In genomic region chr19:10398819-10399218, GRCh38 we compare ENCODE assay signal across 28 cellular contexts. TPM values are rescaled to one million over a fixed set of nuclear protein-coding genes. Genes with fewer than 3 reads are reported as not detected.
DNase-seq lines count a peak whose midpoint lies in the region; ATAC-seq lines count a peak whose summit lies in the region.
"Had no signal": no experiment of that assay in that cellular context is flagged by ENCODE, and none has a peak within 500 bp of the region (broad histone marks: within the 10 kb centered on the region; RNA-seq: fewer than 3 reads in every experiment).

No MANE protein-coding gene starts in this region.

- H3K79me1 ChIP-seq in trophoblast cell (ENCODE audit: low read length) = peaks cover 4% of the 10 kb centered on the region

- no peak overlapping the region for H3K4me3 ChIP-seq in CD4-positive, alpha-beta memory T cell (ENCODE audit: low read length in 2 of 2)
- H3K4me3 ChIP-seq in trophoblast cell (ENCODE audit: low read depth, low read length) = no peak overlapping the region
- H3K4me3 ChIP-seq: dorsolateral prefrontal cortex, hepatocyte, sigmoid colon, SK-N-MC, upper lobe of left lung had no signal

- no peak overlapping the region for H2BK12ac ChIP-seq in trophoblast cell (ENCODE audit: low read length)

- peak overlapping the region; percentile 16 for H3K27ac Mint-ChIP-seq in activated naive CD8-positive, alpha-beta T cell treated with anti-CD3 and anti-CD28 coated beads, Interleukin-2, amount 10 ng/mL, durations not matched to agents 7 days and 5 days
- no peak overlapping the region for H3K27ac Mint-ChIP-seq in activated naive CD8-positive, alpha-beta T cell treated with anti-CD3 and anti-CD28 coated beads for 36 hours
- peak overlapping the region in 6 of 7 donors; percentile 38 to 86 (median 56) for H3K27ac Mint-ChIP-seq in CD4-positive, alpha-beta memory T cell
- peak overlapping the region; percentile 52 for H3K27ac Mint-ChIP-seq in activated T-helper 1 cell treated with anti-CD3 and anti-CD28 coated beads, Interleukin-12 subunit alpha, Interleukin-12 subunit beta, Interleukin-2, Interleukin-4 antibody, amounts not matched to agents 30 ng/mL and 10 ng/mL and 1 ng/mL, durations not matched to agents 14 hours and 24 hours and 36 hours
- H3K27ac Mint-ChIP-seq: activated T-helper 2 cell treated with anti-CD3 and anti-CD28 coated beads, Interferon-gamma antibody, Interleukin-2, Interleukin-4, amounts not matched to agents 10 μg/mL and 5 μg/mL and 100 μg/mL, durations not matched to agents 14 hours and 24 hours and 36 hours; B cell; H9 had no signal

- H4K12ac ChIP-seq in trophoblast cell (ENCODE audit: low read depth, low read length) = no peak overlapping the region

- no peaks in the 10 kb centered on the region for H3K9me3 ChIP-seq in CD4-positive, alpha-beta memory T cell (ENCODE audit: control insufficient read depth in 1 of 2, low read length in 2 of 2)
- H3K9me3 ChIP-seq in trophoblast cell (ENCODE audit: insufficient read depth, low read depth, low read length) = peaks cover 1% of the 10 kb centered on the region
- H3K9me3 ChIP-seq: sigmoid colon, upper lobe of left lung had no signal

- H3K23ac ChIP-seq in trophoblast cell (ENCODE audit: low read length) = no peak overlapping the region

- H3K9me3 Mint-ChIP-seq in activated naive CD8-positive, alpha-beta T cell treated with anti-CD3 and anti-CD28 coated beads, Interleukin-2, amount 10 ng/mL, durations not matched to agents 7 days and 5 days = no peaks in the 10 kb centered on the region
- H3K9me3 Mint-ChIP-seq in activated naive CD8-positive, alpha-beta T cell treated with anti-CD3 and anti-CD28 coated beads for 36 hours = no peaks in the 10 kb centered on the region
- peaks cover 0 to 2% (median 0%) of the 10 kb centered on the region in 8 donors for H3K9me3 Mint-ChIP-seq in CD4-positive, alpha-beta memory T cell
- no peaks in the 10 kb centered on the region for H3K9me3 Mint-ChIP-seq in activated T-helper 1 cell treated with anti-CD3 and anti-CD28 coated beads, Interleukin-12 subunit alpha, Interleukin-12 subunit beta, Interleukin-2, Interleukin-4 antibody, amounts not matched to agents 30 ng/mL and 10 ng/mL and 1 ng/mL, durations not matched to agents 14 hours and 24 hours and 36 hours
- H3K9me3 Mint-ChIP-seq: activated T-helper 2 cell treated with anti-CD3 and anti-CD28 coated beads, Interferon-gamma antibody, Interleukin-2, Interleukin-4, amounts not matched to agents 10 μg/mL and 5 μg/mL and 100 μg/mL, durations not matched to agents 14 hours and 24 hours and 36 hours; H9 had no signal

- H4K8ac ChIP-seq in trophoblast cell (ENCODE audit: low read depth, low read length) = no peak overlapping the region

- H3K36me3 Mint-ChIP-seq in activated naive CD8-positive, alpha-beta T cell treated with anti-CD3 and anti-CD28 coated beads, Interleukin-2, amount 10 ng/mL, durations not matched to agents 7 days and 5 days = peaks cover 11% of the 10 kb centered on the region
- H3K36me3 Mint-ChIP-seq in activated naive CD8-positive, alpha-beta T cell treated with anti-CD3 and anti-CD28 coated beads for 36 hours = peaks cover 22% of the 10 kb centered on the region
- H3K36me3 Mint-ChIP-seq in CD4-positive, alpha-beta memory T cell = peaks cover 12 to 42% of the 10 kb centered on the region in 2 donors
- H3K36me3 Mint-ChIP-seq in activated T-helper 1 cell treated with anti-CD3 and anti-CD28 coated beads, Interleukin-12 subunit alpha, Interleukin-12 subunit beta, Interleukin-2, Interleukin-4 antibody, amounts not matched to agents 30 ng/mL and 10 ng/mL and 1 ng/mL, durations not matched to agents 14 hours and 24 hours and 36 hours (ENCODE audit: low read depth) = peaks cover 43% of the 10 kb centered on the region

- H3K18ac ChIP-seq in trophoblast cell (ENCODE audit: low read length) = no peak overlapping the region

- no peak overlapping the region for H3K4me3 Mint-ChIP-seq in activated naive CD8-positive, alpha-beta T cell treated with anti-CD3 and anti-CD28 coated beads, Interleukin-2, amount 10 ng/mL, durations not matched to agents 7 days and 5 days
- no peak overlapping the region for H3K4me3 Mint-ChIP-seq in activated naive CD8-positive, alpha-beta T cell treated with anti-CD3 and anti-CD28 coated beads for 36 hours
- peak overlapping the region in 1 of 8 donors; percentile 31 for H3K4me3 Mint-ChIP-seq in CD4-positive, alpha-beta memory T cell
- no peak overlapping the region for H3K4me3 Mint-ChIP-seq in activated T-helper 1 cell treated with anti-CD3 and anti-CD28 coated beads, Interleukin-12 subunit alpha, Interleukin-12 subunit beta, Interleukin-2, Interleukin-4 antibody, amounts not matched to agents 30 ng/mL and 10 ng/mL and 1 ng/mL, durations not matched to agents 14 hours and 24 hours and 36 hours
- H3K4me3 Mint-ChIP-seq: B cell, H9 had no signal

- no peak overlapping the region for H4K91ac ChIP-seq in trophoblast cell (ENCODE audit: low read depth, low read length)

- no peak overlapping the region for H2AFZ ChIP-seq in trophoblast cell (ENCODE audit: insufficient read depth, low read length, poor library complexity)
- H2AFZ ChIP-seq: hepatocyte had no signal

- no peak overlapping the region for H2BK5ac ChIP-seq in trophoblast cell (ENCODE audit: low read depth, low read length, poor library complexity)

- H2AK5ac ChIP-seq in trophoblast cell (ENCODE audit: low read length) = no peak overlapping the region

- CTCF ChIA-PET in CD4-positive, alpha-beta memory T cell (lab: Charles Lee; ENCODE audit: partially characterized antibody) = interaction anchor here (2.1 to 11.6 kb wide), 4 partner anchors 7 to 139 kb away, joined by 5 to 379 read pairs (median 35); partner anchors contain the start of genes ICAM1 and PDE4A

- H3K4me1 ChIP-seq in CD4-positive, alpha-beta memory T cell (ENCODE audit: insufficient read depth, low read length) = peaks cover 35% of the 10 kb centered on the region
- peaks cover 4 to 7% of the 10 kb centered on the region in 2 experiments for H3K4me1 ChIP-seq in trophoblast cell (ENCODE audit: control insufficient read depth in 1 of 2, insufficient read depth in 2 of 2, low read length in 2 of 2)

- POLR2A ChIA-PET in activated naive CD8-positive, alpha-beta T cell treated with anti-CD3 and anti-CD28 coated beads, Interleukin-2, amount 10 ng/mL, durations not matched to agents 7 days and 5 days (lab: Charles Lee) = no interaction called here
- POLR2A ChIA-PET in CD4-positive, alpha-beta memory T cell (lab: Charles Lee; ENCODE audit: partially characterized antibody) = no interaction called here

- no peak for DNase-seq in activated naive CD8-positive, alpha-beta T cell treated with anti-CD3 and anti-CD28 coated beads, Interleukin-2, amount 10 ng/mL, durations not matched to agents 7 days and 5 days
- DNase-seq in activated naive CD8-positive, alpha-beta T cell treated with anti-CD3 and anti-CD28 coated beads for 36 hours = no peak
- no peak for DNase-seq in CD4-positive, alpha-beta memory T cell
- DNase-seq in activated T-helper 1 cell treated with anti-CD3 and anti-CD28 coated beads, Interleukin-12 subunit alpha, Interleukin-12 subunit beta, Interleukin-2, Interleukin-4 antibody, amounts not matched to agents 30 ng/mL and 10 ng/mL and 1 ng/mL, durations not matched to agents 14 hours and 24 hours and 36 hours (ENCODE audit: low spot score) = no peak
- DNase-seq in trophoblast cell (peak; percentile 81 to 83), C1 segment of cervical spinal cord (lab: John Stamatoyannopoulos, UW) (no peak)
- DNase-seq: ACHN; activated CD4-positive, CD25-positive, alpha-beta regulatory T cell; COR-L47; dorsolateral prefrontal cortex; foreskin melanocyte; H9; KBM-7; kidney glomerular epithelial cell; NCI-H1092; NCI-H1694; NCI-H510A; sigmoid colon; stimulated activated CD4-positive, alpha-beta T cell treated with anti-CD3 and anti-CD28 coated beads, Interleukin-4, amount 100 ng/mL, for 24 hours; T-helper 1 cell; upper lobe of left lung had no signal

- H3K4me1 Mint-ChIP-seq in activated naive CD8-positive, alpha-beta T cell treated with anti-CD3 and anti-CD28 coated beads, Interleukin-2, amount 10 ng/mL, durations not matched to agents 7 days and 5 days = peaks cover 25% of the 10 kb centered on the region
- peaks cover 28% of the 10 kb centered on the region for H3K4me1 Mint-ChIP-seq in activated naive CD8-positive, alpha-beta T cell treated with anti-CD3 and anti-CD28 coated beads for 36 hours
- peaks cover 18 to 51% (median 32%) of the 10 kb centered on the region in 4 donors for H3K4me1 Mint-ChIP-seq in CD4-positive, alpha-beta memory T cell
- H3K4me1 Mint-ChIP-seq in activated T-helper 1 cell treated with anti-CD3 and anti-CD28 coated beads, Interleukin-12 subunit alpha, Interleukin-12 subunit beta, Interleukin-2, Interleukin-4 antibody, amounts not matched to agents 30 ng/mL and 10 ng/mL and 1 ng/mL, durations not matched to agents 14 hours and 24 hours and 36 hours (ENCODE audit: low read depth) = peaks cover 26% of the 10 kb centered on the region

- H3K9ac ChIP-seq in trophoblast cell (ENCODE audit: low read length) = no peak overlapping the region

- WGBS in trophoblast cell (ENCODE audit: extremely low coverage, insufficient coverage, insufficient read length) = no CpG with 5 or more reads among the region's 9 CpGs

- no peak overlapping the region for H3K4me2 ChIP-seq in trophoblast cell (ENCODE audit: low read length)
- H3K4me2 ChIP-seq: hepatocyte had no signal

- H3K27me3 Mint-ChIP-seq in activated naive CD8-positive, alpha-beta T cell treated with anti-CD3 and anti-CD28 coated beads, Interleukin-2, amount 10 ng/mL, durations not matched to agents 7 days and 5 days = no peaks in the 10 kb centered on the region
- H3K27me3 Mint-ChIP-seq in activated naive CD8-positive, alpha-beta T cell treated with anti-CD3 and anti-CD28 coated beads for 36 hours = no peaks in the 10 kb centered on the region
- no peaks in the 10 kb centered on the region for H3K27me3 Mint-ChIP-seq in CD4-positive, alpha-beta memory T cell
- no peaks in the 10 kb centered on the region for H3K27me3 Mint-ChIP-seq in activated T-helper 1 cell treated with anti-CD3 and anti-CD28 coated beads, Interleukin-12 subunit alpha, Interleukin-12 subunit beta, Interleukin-2, Interleukin-4 antibody, amounts not matched to agents 30 ng/mL and 10 ng/mL and 1 ng/mL, durations not matched to agents 14 hours and 24 hours and 36 hours (ENCODE audit: insufficient read depth)
- H3K27me3 Mint-ChIP-seq: B cell had no signal

- no peak overlapping the region for H3K27ac ChIP-seq in CD4-positive, alpha-beta memory T cell (ENCODE audit: low read depth, low read length)
- H3K27ac ChIP-seq in trophoblast cell (ENCODE audit: low read depth, low read length) = no peak overlapping the region
- H3K27ac ChIP-seq: dorsolateral prefrontal cortex, hepatocyte, sigmoid colon, SK-N-MC, upper lobe of left lung had no signal

- no peak for ATAC-seq in activated naive CD8-positive, alpha-beta T cell treated with anti-CD3 and anti-CD28 coated beads, Interleukin-2, amount 10 ng/mL, durations not matched to agents 7 days and 5 days (ENCODE audit: low read depth)
- ATAC-seq in HG03280 (IDR thresholded peaks at IDR 0.05; ENCODE audit: unreplicated experiment) = no peak
- no peak for ATAC-seq in GM19463 (IDR thresholded peaks at IDR 0.05; ENCODE audit: unreplicated experiment)

- no peak overlapping the region for H2BK120ac ChIP-seq in trophoblast cell (ENCODE audit: insufficient read depth, low read length, poor library complexity)

- H3K27me3 ChIP-seq in CD4-positive, alpha-beta memory T cell (ENCODE audit: insufficient read depth, low read length) = no peaks in the 10 kb centered on the region
- H3K27me3 ChIP-seq in trophoblast cell (ENCODE audit: insufficient read depth, low read length) = no peaks in the 10 kb centered on the region
- H3K27me3 ChIP-seq: dorsolateral prefrontal cortex, hepatocyte, sigmoid colon, upper lobe of left lung had no signal

- no peak overlapping the region for H3K14ac ChIP-seq in trophoblast cell (ENCODE audit: low read length)

- peaks cover 14% of the 10 kb centered on the region for H3K36me3 ChIP-seq in CD4-positive, alpha-beta memory T cell (ENCODE audit: insufficient read depth, low read length)
- H3K36me3 ChIP-seq in trophoblast cell (ENCODE audit: control insufficient read depth in 1 of 2, insufficient read depth in 2 of 2, low read length in 2 of 2) = peaks cover 38 to 55% of the 10 kb centered on the region in 2 experiments

- peaks cover 12% of the 10 kb centered on the region for H3K79me2 ChIP-seq in trophoblast cell (ENCODE audit: control insufficient read depth, insufficient read depth, low read length, poor library complexity)

- intact Hi-C loops in CD4-positive, alpha-beta memory T cell (cut with micrococcal nuclease) = no loop called here
- intact Hi-C loops in activated T-helper 1 cell treated with anti-CD3 and anti-CD28 coated beads, Interleukin-12 subunit alpha, Interleukin-12 subunit beta, Interleukin-2, Interleukin-4 antibody, amounts not matched to agents 30 ng/mL and 10 ng/mL and 1 ng/mL, durations not matched to agents 14 hours and 24 hours and 36 hours (cut with micrococcal nuclease) = no loop called here

- H3K4ac ChIP-seq in trophoblast cell (ENCODE audit: low read depth, low read length) = no peak overlapping the region

RNA-seq across cellular contexts. Expression of gene CDC37, which starts 4.5 kb away (rescaled TPM):
- 100 to 1,000 TPM; 242 to 248 TPM for total RNA-seq in activated naive CD8-positive, alpha-beta T cell treated with anti-CD3 and anti-CD28 coated beads, Interleukin-2, amount 10 ng/mL, durations not matched to agents 7 days and 5 days
- total RNA-seq in activated naive CD8-positive, alpha-beta T cell treated with anti-CD3 and anti-CD28 coated beads for 36 hours = 100 to 1,000 TPM; 242 to 252 TPM
- total RNA-seq in CD4-positive, alpha-beta memory T cell = 100 to 1,000 TPM; 180 to 185 TPM
- polyA plus RNA-seq in CD4-positive, alpha-beta memory T cell = 10 to 100 TPM; 51.8 to 87.1 TPM
- 320 and 326 TPM in 2 replicates for total RNA-seq in activated T-helper 1 cell treated with anti-CD3 and anti-CD28 coated beads, Interleukin-12 subunit alpha, Interleukin-12 subunit beta, Interleukin-2, Interleukin-4 antibody, amounts not matched to agents 30 ng/mL and 10 ng/mL and 1 ng/mL, durations not matched to agents 14 hours and 24 hours and 36 hours
- polyA plus RNA-seq in trophoblast cell (2013) = 163 and 166 TPM in 2 replicates

RNA-seq across cellular contexts. Expression of gene TYK2, which starts 18.4 kb away (rescaled TPM):
- 100 to 1,000 TPM; 277 to 290 TPM for total RNA-seq in activated naive CD8-positive, alpha-beta T cell treated with anti-CD3 and anti-CD28 coated beads, Interleukin-2, amount 10 ng/mL, durations not matched to agents 7 days and 5 days
- total RNA-seq in activated naive CD8-positive, alpha-beta T cell treated with anti-CD3 and anti-CD28 coated beads for 36 hours = 100 to 1,000 TPM; 153 to 155 TPM
- total RNA-seq in CD4-positive, alpha-beta memory T cell = 100 to 1,000 TPM; 297 to 314 TPM
- polyA plus RNA-seq in CD4-positive, alpha-beta memory T cell = 10 to 100 TPM; 33.3 to 77.2 TPM
- 268 and 271 TPM in 2 replicates for total RNA-seq in activated T-helper 1 cell treated with anti-CD3 and anti-CD28 coated beads, Interleukin-12 subunit alpha, Interleukin-12 subunit beta, Interleukin-2, Interleukin-4 antibody, amounts not matched to agents 30 ng/mL and 10 ng/mL and 1 ng/mL, durations not matched to agents 14 hours and 24 hours and 36 hours
- 62.0 and 64.7 TPM in 2 replicates for polyA plus RNA-seq in trophoblast cell (2013)

RNA-seq across cellular contexts. Expression of gene PDE4A, which starts 21.5 kb away (rescaled TPM):
- total RNA-seq in activated naive CD8-positive, alpha-beta T cell treated with anti-CD3 and anti-CD28 coated beads, Interleukin-2, amount 10 ng/mL, durations not matched to agents 7 days and 5 days = 10 to 100 TPM; 28.2 to 29.2 TPM
- 10 to 100 TPM; 10.6 to 11.4 TPM for total RNA-seq in activated naive CD8-positive, alpha-beta T cell treated with anti-CD3 and anti-CD28 coated beads for 36 hours
- 1 to 10 TPM; 2.5 to 3.3 TPM for total RNA-seq in CD4-positive, alpha-beta memory T cell
- 1 to 10 TPM in 1 of 2 donors, under 1 TPM in 1; 0.81 to 5.6 TPM for polyA plus RNA-seq in CD4-positive, alpha-beta memory T cell
- 67.7 and 71.1 TPM in 2 replicates for total RNA-seq in activated T-helper 1 cell treated with anti-CD3 and anti-CD28 coated beads, Interleukin-12 subunit alpha, Interleukin-12 subunit beta, Interleukin-2, Interleukin-4 antibody, amounts not matched to agents 30 ng/mL and 10 ng/mL and 1 ng/mL, durations not matched to agents 14 hours and 24 hours and 36 hours
- 1.2 and 1.3 TPM in 2 replicates for polyA plus RNA-seq in trophoblast cell (2013)

RNA-seq across cellular contexts. Expression of gene ICAM3, which starts 59.4 kb away (rescaled TPM):
- 100 to 1,000 TPM; 182 to 189 TPM for total RNA-seq in activated naive CD8-positive, alpha-beta T cell treated with anti-CD3 and anti-CD28 coated beads, Interleukin-2, amount 10 ng/mL, durations not matched to agents 7 days and 5 days
- 10 to 100 TPM; 76.3 to 79.6 TPM for total RNA-seq in activated naive CD8-positive, alpha-beta T cell treated with anti-CD3 and anti-CD28 coated beads for 36 hours
- 100 to 1,000 TPM; 191 to 193 TPM for total RNA-seq in CD4-positive, alpha-beta memory T cell
- polyA plus RNA-seq in CD4-positive, alpha-beta memory T cell = 100 to 1,000 TPM; 240 to 287 TPM
- 107 and 114 TPM in 2 replicates for total RNA-seq in activated T-helper 1 cell treated with anti-CD3 and anti-CD28 coated beads, Interleukin-12 subunit alpha, Interleukin-12 subunit beta, Interleukin-2, Interleukin-4 antibody, amounts not matched to agents 30 ng/mL and 10 ng/mL and 1 ng/mL, durations not matched to agents 14 hours and 24 hours and 36 hours
- 6.5 and 6.9 TPM in 2 replicates for polyA plus RNA-seq in trophoblast cell (2013)
- total RNA-seq: M059J had no signal

Comparison
In these comparisons a context has a peak if more than half of its experiments do, and no peak if none do; other contexts are left out.
1. DNase-seq: peak in trophoblast cell (2 of 2); none in activated naive CD8-positive, alpha-beta T cell treated with anti-CD3 and anti-CD28 coated beads, Interleukin-2, amount 10 ng/mL, durations not matched to agents 7 days and 5 days (single experiment), activated naive CD8-positive, alpha-beta T cell treated with anti-CD3 and anti-CD28 coated beads for 36 hours (single experiment), CD4-positive, alpha-beta memory T cell (0 of 5), activated T-helper 1 cell treated with anti-CD3 and anti-CD28 coated beads, Interleukin-12 subunit alpha, Interleukin-12 subunit beta, Interleukin-2, Interleukin-4 antibody, amounts not matched to agents 30 ng/mL and 10 ng/mL and 1 ng/mL, durations not matched to agents 14 hours and 24 hours and 36 hours (single experiment) and C1 segment of cervical spinal cord (0 of 14).